15 cellular contexts compared by ENCODE assay signal in genomic region chr5:95878417-95879323, GRCh38. TPM values are rescaled to one million over a fixed set of nuclear protein-coding genes. Genes with fewer than 3 reads are reported as not detected.
A peak's percentile ranks its signal among the peaks of the same experiment; 100 is the strongest.
DNase-seq lines count a peak whose midpoint lies in the region; ATAC-seq and TF ChIP-seq lines count a peak whose summit lies in the region.
"Had no signal": no experiment of that assay in that cellular context is flagged by ENCODE, and none has a peak within 500 bp of the region (broad histone marks: within the 10 kb centered on the region; RNA-seq: fewer than 3 reads in every experiment).

No MANE protein-coding gene starts in this region.

- peaks cover 9% of the 10 kb centered on the region for H3K4me1 Mint-ChIP-seq in MCF 10A (ENCODE audit: insufficient read depth, unreplicated experiment)

- no peaks in the 10 kb centered on the region for H3K4me1 ChIP-seq in breast epithelium
- no peaks in the 10 kb centered on the region for H3K4me1 ChIP-seq in left lung

- H3K27me3 Mint-ChIP-seq in MCF 10A (ENCODE audit: insufficient read depth, unreplicated experiment), result no peaks in the 10 kb centered on the region

- H3K27ac ChIP-seq in breast epithelium (no peak overlapping the region), left lung (no peak overlapping the region)
- H3K27ac ChIP-seq: heart left ventricle, psoas muscle had no signal

- H3K4me3 ChIP-seq in breast epithelium, result no peak overlapping the region
- no peak overlapping the region for H3K4me3 ChIP-seq in epithelial cell of esophagus (ENCODE audit: low read length)
- no peak overlapping the region for H3K4me3 ChIP-seq in left lung
- H3K4me3 ChIP-seq: heart left ventricle, psoas muscle had no signal

- no peaks in the 10 kb centered on the region for H3K9me3 Mint-ChIP-seq in MCF 10A (ENCODE audit: unreplicated experiment)
- H3K9me3 Mint-ChIP-seq: activated T-helper 1 cell treated with anti-CD3 and anti-CD28 coated beads, Interleukin-12 subunit alpha, Interleukin-12 subunit beta, Interleukin-2, Interleukin-4 antibody, amounts not matched to agents 30 ng/mL and 10 ng/mL and 1 ng/mL, durations not matched to agents 14 hours and 24 hours and 36 hours; memory B cell had no signal

- BruUV-seq in MCF 10A (replicated peaks; lab: Mats Ljungman, UMichigan), result no TSS peak

- peaks cover 38% of the 10 kb centered on the region for H3K36me3 Mint-ChIP-seq in MCF 10A (ENCODE audit: insufficient read depth, unreplicated experiment)
- H3K36me3 Mint-ChIP-seq: memory B cell had no signal

- no peak overlapping the region for H3K4me3 Mint-ChIP-seq in MCF 10A (ENCODE audit: unreplicated experiment)
- H3K4me3 Mint-ChIP-seq: activated T-helper 1 cell treated with anti-CD3 and anti-CD28 coated beads, Interleukin-12 subunit alpha, Interleukin-12 subunit beta, Interleukin-2, Interleukin-4 antibody, amounts not matched to agents 30 ng/mL and 10 ng/mL and 1 ng/mL, durations not matched to agents 14 hours and 24 hours and 36 hours; memory B cell had no signal

- no peak for TF ChIP-seq POLR2A in breast epithelium (IDR thresholded peaks at IDR 0.05)

- no peaks in the 10 kb centered on the region for H3K36me3 ChIP-seq in breast epithelium
- no peaks in the 10 kb centered on the region for H3K36me3 ChIP-seq in left lung
- H3K36me3 ChIP-seq: heart left ventricle had no signal

- H3K27ac Mint-ChIP-seq in MCF 10A (ENCODE audit: low read depth, unreplicated experiment), result peak overlapping the region; percentile 39
- H3K27ac Mint-ChIP-seq: activated T-helper 1 cell treated with anti-CD3 and anti-CD28 coated beads, Interleukin-12 subunit alpha, Interleukin-12 subunit beta, Interleukin-2, Interleukin-4 antibody, amounts not matched to agents 30 ng/mL and 10 ng/mL and 1 ng/mL, durations not matched to agents 14 hours and 24 hours and 36 hours; memory B cell had no signal

- TF ChIP-seq CTCF in MCF 10A (IDR thresholded peaks at IDR 0.05; ENCODE audit: unreplicated experiment), result no peak
- TF ChIP-seq CTCF in breast epithelium (IDR thresholded peaks at IDR 0.05), result no peak
- no peak for TF ChIP-seq CTCF in epithelial cell of esophagus (IDR thresholded peaks at IDR 0.05; ENCODE audit: insufficient read depth, low read depth, low read length, missing control alignments)
- no peak for TF ChIP-seq CTCF in left lung (IDR thresholded peaks at IDR 0.05)

- POLR2A ChIA-PET in MCF 10A (lab: Yijun Ruan, JAX), result interaction anchor here (0.6 to 2.4 kb wide), 5 partner anchors 17 to 458 kb away, joined by 3 to 12 read pairs (median 3); no protein-coding TSS in a partner anchor

- ATAC-seq in HG03432 (IDR thresholded peaks at IDR 0.05; ENCODE audit: unreplicated experiment), result peak; percentile 66
- ATAC-seq in GM18511 (IDR thresholded peaks at IDR 0.05; ENCODE audit: unreplicated experiment), result no peak
- ATAC-seq in left lung, result no peak
- ATAC-seq: heart left ventricle, psoas muscle had no signal

- no peaks in the 10 kb centered on the region for H3K27me3 ChIP-seq in breast epithelium
- no peaks in the 10 kb centered on the region for H3K27me3 ChIP-seq in left lung
- H3K27me3 ChIP-seq: heart left ventricle had no signal

- no peak for DNase-seq in MCF 10A (ENCODE audit: unreplicated experiment)
- no peak for DNase-seq in breast epithelium (ENCODE audit: low spot score in 2 of 2)
- DNase-seq in epithelial cell of esophagus (ENCODE audit: low read depth), result peak; percentile 69
- no peak for DNase-seq in T-helper 2 cell
- no peak for DNase-seq in globus pallidus (ENCODE audit: low spot score)
- no peak for DNase-seq in left lung
- DNase-seq: activated CD4-positive, CD25-positive, alpha-beta regulatory T cell; heart left ventricle; NCI-H1048; NCI-H82; psoas muscle had no signal

- intact Hi-C loops in MCF 10A (cut with micrococcal nuclease) (no loop called here), breast epithelium (cut with DNase I; ENCODE audit: low total_unique reads) (no loop called here), left lung (cut with DNase I) (no loop called here)

- CTCF ChIA-PET in MCF 10A (lab: Yijun Ruan, JAX), result interaction anchor here (0.6 to 1.7 kb wide), 3 partner anchors 10 to 125 kb away, joined by 3 to 6 read pairs (median 6); no protein-coding TSS in a partner anchor

- no peaks in the 10 kb centered on the region for H3K9me3 ChIP-seq in breast epithelium
- no peaks in the 10 kb centered on the region for H3K9me3 ChIP-seq in left lung
- H3K9me3 ChIP-seq: heart left ventricle, psoas muscle had no signal

RNA-seq across cellular contexts. Expression of gene GLRX, which starts 56.1 kb away (rescaled TPM):
- total RNA-seq in MCF 10A (2022) (41.4 and 59.2 TPM in 2 replicates), breast epithelium (100 to 1,000 TPM in 1 of 3 donors, 10 to 100 TPM in 2; 42.1 to 106 (median 72.8) TPM), left lung (10 to 100 TPM; 60.3 to 98.1 TPM)
